ENCODE assay signal across 8 cellular contexts in genomic region chr20:34390769-34391447, GRCh38. TPM values are rescaled to one million over a fixed set of nuclear protein-coding genes. Genes with fewer than 3 reads are reported as not detected.
DNase-seq lines count a peak whose midpoint lies in the region; ATAC-seq and TF ChIP-seq lines count a peak whose summit lies in the region.

No MANE protein-coding gene starts in this region.

- ATAC-seq in Right ventricle myocardium inferior = no peak
- ATAC-seq in GM19023 (IDR thresholded peaks at IDR 0.05; ENCODE audit: unreplicated experiment) = no peak

- H3K27me3 ChIP-seq in right atrium auricular region (no peaks in the 10 kb centered on the region), kidney epithelial cell (ENCODE audit: control insufficient read depth, insufficient read depth, low read length) (no peaks in the 10 kb centered on the region)

- intact Hi-C loops in Right ventricle myocardium inferior (cut with DNase I) = no loop called here

- DNase-seq in right atrium auricular region (ENCODE audit: low spot score) (peak; percentile 60), Right ventricle myocardium inferior (ENCODE audit: missing footprints) (no peak), activated T-cell treated with anti-CD3 and anti-CD28 coated beads for 48 hours (ENCODE audit: low read depth) (peak; percentile 53), kidney epithelial cell (ENCODE audit: low read depth) (peak; percentile 59), NCI-H526 treated with DMSO at 0.1 percent for 48 hours (lab: John Stamatoyannopoulos, UW) (no peak), CD1c-positive myeloid dendritic cell (ENCODE audit: extremely low spot score) (no peak)
- DNase-seq in stimulated activated CD8-positive, alpha-beta memory T cell treated with anti-CD3 and anti-CD28 coated beads, Interleukin-7, amount 100 ng/mL, for 48 hours (ENCODE audit: extremely low read depth in 1 of 2, low read depth in 1 of 2) = peak; percentile 16 to 59

- no peak for TF ChIP-seq CTCF in right atrium auricular region (IDR thresholded peaks at IDR 0.05)
- no peak for TF ChIP-seq CTCF in kidney epithelial cell (IDR thresholded peaks at IDR 0.05; ENCODE audit: insufficient read depth, low read length, poor library complexity, severe bottlenecking)

- H3K4me3 ChIP-seq in right atrium auricular region (no peak overlapping the region), kidney epithelial cell (ENCODE audit: low read depth, low read length) (no peak overlapping the region)

- H3K36me3 ChIP-seq in right atrium auricular region (peaks cover 13% of the 10 kb centered on the region), kidney epithelial cell (ENCODE audit: control insufficient read depth, insufficient read depth, low read length) (no peaks in the 10 kb centered on the region)

- H3K4me1 ChIP-seq in right atrium auricular region = peaks cover 0 to 34% of the 10 kb centered on the region in 2 donors

- H3K9me3 ChIP-seq in right atrium auricular region = no peaks in the 10 kb centered on the region

- no peak overlapping the region for H3K27ac ChIP-seq in right atrium auricular region

RNA-seq across cellular contexts. Expression of gene ITCH, which starts 27.8 kb away (rescaled TPM):
- 10 to 100 TPM; 35.6 to 40.2 TPM for total RNA-seq in right atrium auricular region
- 39.8 TPM for total RNA-seq in Right ventricle myocardium inferior
- total RNA-seq in kidney epithelial cell = 47.8 and 53.5 TPM in 2 replicates

Comparison
In these comparisons a context has a peak if more than half of its experiments do, and no peak if none do; other contexts are left out.
1. DNase-seq: peak in right atrium auricular region (single experiment), activated T-cell treated with anti-CD3 and anti-CD28 coated beads for 48 hours (single experiment), kidney epithelial cell (single experiment) and stimulated activated CD8-positive, alpha-beta memory T cell treated with anti-CD3 and anti-CD28 coated beads, Interleukin-7, amount 100 ng/mL, for 48 hours (2 of 2); none in Right ventricle myocardium inferior (single experiment), NCI-H526 treated with DMSO at 0.1 percent for 48 hours (single experiment) and CD1c-positive myeloid dendritic cell (single experiment).